Comparison of ENCODE assay signal across 24 cellular contexts in genomic region chr15:29319823-29320222, GRCh38.
"Had no signal": no experiment of that assay in that cellular context is flagged by ENCODE, and none has a peak within 500 bp of the region (broad histone marks: within the 10 kb centered on the region; RNA-seq: fewer than 3 reads in every experiment).

No MANE protein-coding gene starts in this region.

- DNase-seq: activated CD4-positive, alpha-beta memory T cell treated with anti-CD3 and anti-CD28 coated beads for 36 hours; activated CD4-positive, alpha-beta T cell treated with anti-CD3 and anti-CD28 coated beads for 48 hours; activated CD4-positive, CD25-positive, alpha-beta regulatory T cell treated with anti-CD3 and anti-CD28 coated beads, Interleukin-2, amount 50 U/mL, for 72 hours; activated CD8-positive, alpha-beta memory T cell treated with anti-CD3 and anti-CD28 coated beads for 24 hours; activated gamma-delta T cell; activated naive CD4-positive, alpha-beta T cell treated with anti-CD3 and anti-CD28 coated beads, Interleukin-2, amount 10 ng/mL, durations not matched to agents 7 days and 5 days; activated naive CD8-positive, alpha-beta T cell treated with anti-CD3 and anti-CD28 coated beads for 36 hours; activated T-cell treated with anti-CD3 and anti-CD28 coated beads, Interleukin-2, amount 50 U/mL, for 4 hours; brain microvascular endothelial cell; NCI-H1092; NCI-H1417 treated with DMSO at 0.1 percent for 48 hours; NCI-H1694; NCI-H2029; NCI-H2107; NCI-H2171 treated with DMSO at 0.1 percent for 48 hours; NCI-H226; NCI-H526 treated with DMSO at 0.1 percent for 48 hours; NCI-H82; PC-3; SHP77 had no signal

- H3K27ac ChIP-seq: brain microvascular endothelial cell, cardiac muscle cell, KMS-11 had no signal

- H3K9ac ChIP-seq: KMS-11 had no signal

- H3K36me3 Mint-ChIP-seq: activated CD4-positive, alpha-beta memory T cell treated with anti-CD3 and anti-CD28 coated beads for 36 hours; activated naive CD4-positive, alpha-beta T cell treated with anti-CD3 and anti-CD28 coated beads, Interleukin-2, amount 10 ng/mL, durations not matched to agents 7 days and 5 days; activated naive CD8-positive, alpha-beta T cell treated with anti-CD3 and anti-CD28 coated beads for 36 hours had no signal

- H3K27me3 ChIP-seq: brain microvascular endothelial cell, cardiac muscle cell had no signal

- FAIRE-seq: RCC 7860 had no signal

- H3K9me3 Mint-ChIP-seq: activated CD4-positive, alpha-beta memory T cell treated with anti-CD3 and anti-CD28 coated beads for 36 hours; activated naive CD4-positive, alpha-beta T cell treated with anti-CD3 and anti-CD28 coated beads, Interleukin-2, amount 10 ng/mL, durations not matched to agents 7 days and 5 days had no signal

- H3K4me3 Mint-ChIP-seq: activated CD4-positive, alpha-beta memory T cell treated with anti-CD3 and anti-CD28 coated beads for 36 hours; activated naive CD4-positive, alpha-beta T cell treated with anti-CD3 and anti-CD28 coated beads, Interleukin-2, amount 10 ng/mL, durations not matched to agents 7 days and 5 days; activated naive CD8-positive, alpha-beta T cell treated with anti-CD3 and anti-CD28 coated beads for 36 hours; activated T-cell treated with anti-CD3 and anti-CD28 coated beads, Interleukin-2, amount 50 U/mL, for 4 hours; T-helper 1 cell treated with Interleukin-12 subunit alpha and Interleukin-12 subunit beta and Interleukin-4 antibody, amounts not matched to agents 30 μg/mL and 1 μg/mL, for 36 hours had no signal

- H3K27ac Mint-ChIP-seq: activated CD4-positive, alpha-beta memory T cell treated with anti-CD3 and anti-CD28 coated beads for 36 hours; activated naive CD4-positive, alpha-beta T cell treated with anti-CD3 and anti-CD28 coated beads, Interleukin-2, amount 10 ng/mL, durations not matched to agents 7 days and 5 days; activated naive CD8-positive, alpha-beta T cell treated with anti-CD3 and anti-CD28 coated beads for 36 hours; T-helper 1 cell treated with Interleukin-12 subunit alpha and Interleukin-12 subunit beta and Interleukin-4 antibody, amounts not matched to agents 30 μg/mL and 1 μg/mL, for 36 hours had no signal

- ATAC-seq: activated T-cell treated with anti-CD3 and anti-CD28 coated beads, Interleukin-2, amount 50 U/mL, for 4 hours; PC-3 had no signal

- H3K36me3 ChIP-seq: brain microvascular endothelial cell, cardiac muscle cell had no signal

- H3K4me2 ChIP-seq: KMS-11 had no signal

- H3K4me1 Mint-ChIP-seq: activated naive CD4-positive, alpha-beta T cell treated with anti-CD3 and anti-CD28 coated beads, Interleukin-2, amount 10 ng/mL, durations not matched to agents 7 days and 5 days; activated naive CD8-positive, alpha-beta T cell treated with anti-CD3 and anti-CD28 coated beads for 36 hours had no signal

- H3K4me3 ChIP-seq: cardiac muscle cell had no signal
